Comparison of ENCODE assay signal across 1 cellular context in genomic region chr2:70948350-70949003, GRCh38.
A peak's percentile ranks its signal among the peaks of the same experiment; 100 is the strongest.
TF ChIP-seq lines count a peak whose summit lies in the region.

No MANE protein-coding gene starts in this region.

TF ChIP-seq in HepG2, 621 proteins besides CTCF, POLR2A, EP300 and RAD21 (continues in another document):
- peak; percentile 51; the same call in 1 of the 2 replicates for TF ChIP-seq SMC3 (IDR thresholded peaks at IDR 0.05; ENCODE audit: low read length)
- peak; percentile 91 to 97 for TF ChIP-seq HMGXB4 (CRISPR knock-in tag; IDR thresholded peaks at IDR 0.05; ENCODE audit: borderline replicate concordance in 1 of 2, low read depth in 1 of 2)
- TF ChIP-seq ATF1 (CRISPR knock-in tag; IDR thresholded peaks at IDR 0.05): no peak
- no peak for TF ChIP-seq ZBTB42 (CRISPR knock-in tag; IDR thresholded peaks at IDR 0.05)
- TF ChIP-seq MED13 (CRISPR knock-in tag; IDR thresholded peaks at IDR 0.05): no peak
- 0 out of 2 replicates have a peak, but pooled peaks have one; percentile 21 for TF ChIP-seq ZNF770 (CRISPR knock-in tag; IDR thresholded peaks at IDR 0.05)
- peak; percentile 90; the same call in 1 of the 2 replicates for TF ChIP-seq ZBTB46 (CRISPR knock-in tag; IDR thresholded peaks at IDR 0.05; ENCODE audit: borderline replicate concordance)
- TF ChIP-seq BRD4 (CRISPR knock-in tag; IDR thresholded peaks at IDR 0.05): 0 out of 2 replicates have a peak, but pooled peaks have one; percentile 53
- TF ChIP-seq TFDP1 (CRISPR knock-in tag; IDR thresholded peaks at IDR 0.05; ENCODE audit: borderline replicate concordance): no peak
- TF ChIP-seq AGO1 (IDR thresholded peaks at IDR 0.05; ENCODE audit: low read depth, low read length, poor library complexity, severe bottlenecking): no peak
- TF ChIP-seq EZH2 (conservative IDR thresholded peaks at IDR 0.05; ENCODE audit: low read depth, low read length): no peak
- 0 out of 2 replicates have a peak, but pooled peaks have one; percentile 57 for TF ChIP-seq ELK4 (CRISPR knock-in tag; IDR thresholded peaks at IDR 0.05; ENCODE audit: borderline replicate concordance)
- TF ChIP-seq NAIF1 (CRISPR knock-in tag; IDR thresholded peaks at IDR 0.05; ENCODE audit: borderline replicate concordance): peak; percentile 68; the same call in 1 of the 2 replicates
- 0 out of 2 replicates have a peak, but pooled peaks have one; percentile 15 for TF ChIP-seq HDAC2 (CRISPR knock-in tag; IDR thresholded peaks at IDR 0.05)
- no peak for TF ChIP-seq SMYD3 (CRISPR knock-in tag; IDR thresholded peaks at IDR 0.05)
- TF ChIP-seq DZIP1 (CRISPR knock-in tag; IDR thresholded peaks at IDR 0.05): 0 out of 2 replicates have a peak, but pooled peaks have one; percentile 58
- no peak; the same call in 1 of the 2 replicates for TF ChIP-seq BRCA1 (CRISPR knock-in tag; IDR thresholded peaks at IDR 0.05)
- TF ChIP-seq ZNF33A (CRISPR knock-in tag; IDR thresholded peaks at IDR 0.05; ENCODE audit: borderline replicate concordance): no peak
- no peak for TF ChIP-seq HHEX (CRISPR knock-in tag; IDR thresholded peaks at IDR 0.05)
- TF ChIP-seq ZNF230 (CRISPR knock-in tag; IDR thresholded peaks at IDR 0.05): 0 out of 2 replicates have a peak, but pooled peaks have one; percentile 30
- 0 out of 2 replicates have a peak, but pooled peaks have one; percentile 61 for TF ChIP-seq ZZZ3 (CRISPR knock-in tag; IDR thresholded peaks at IDR 0.05; ENCODE audit: borderline replicate concordance)
- peak; percentile 51 for TF ChIP-seq HNRNPLL (IDR thresholded peaks at IDR 0.05; ENCODE audit: low read depth, low read length, poor library complexity, severe bottlenecking)
- TF ChIP-seq ZNF512 (CRISPR knock-in tag; IDR thresholded peaks at IDR 0.05): 0 out of 2 replicates have a peak, but pooled peaks have one; percentile 20
- peak; percentile 87 for TF ChIP-seq HINFP (CRISPR knock-in tag; IDR thresholded peaks at IDR 0.05; ENCODE audit: low read depth)
- TF ChIP-seq KLF13 (CRISPR knock-in tag; IDR thresholded peaks at IDR 0.05): peak; percentile 52; the same call in 1 of the 2 replicates
- 0 out of 2 replicates have a peak, but pooled peaks have one; percentile 30 for TF ChIP-seq DNMT3B (CRISPR knock-in tag; conservative IDR thresholded peaks at IDR 0.05)
- peak; percentile 87 for TF ChIP-seq ZNF501 (CRISPR knock-in tag; IDR thresholded peaks at IDR 0.05)
- TF ChIP-seq DMTF1 (CRISPR knock-in tag; IDR thresholded peaks at IDR 0.05): peak; percentile 57; the same call in 1 of the 2 replicates
- peak; percentile 46; the same call in 1 of the 2 replicates for TF ChIP-seq SPEN (CRISPR knock-in tag; IDR thresholded peaks at IDR 0.05; ENCODE audit: low read depth)
- TF ChIP-seq ZNF598 (CRISPR knock-in tag; IDR thresholded peaks at IDR 0.05; ENCODE audit: borderline replicate concordance): peak; percentile 83; the same call in 1 of the 2 replicates
- TF ChIP-seq ZNF556 (CRISPR knock-in tag; IDR thresholded peaks at IDR 0.05; ENCODE audit: borderline replicate concordance): peak; percentile 63; the same call in 1 of the 2 replicates
- no peak for TF ChIP-seq SNAPC4 (CRISPR knock-in tag; IDR thresholded peaks at IDR 0.05)
- no peak for TF ChIP-seq ZNF674 (CRISPR knock-in tag; IDR thresholded peaks at IDR 0.05; ENCODE audit: low read depth)
- peak; percentile 28; the same call in 1 of the 2 replicates for TF ChIP-seq GABPB1 (CRISPR knock-in tag; IDR thresholded peaks at IDR 0.05)
